8 cellular contexts compared by ENCODE assay signal in genomic region chr15:73633991-73634495, GRCh38. TPM values are rescaled to one million over a fixed set of nuclear protein-coding genes. Genes with fewer than 3 reads are reported as not detected.
DNase-seq lines count a peak whose midpoint lies in the region; ATAC-seq, FAIRE-seq and TF ChIP-seq lines count a peak whose summit lies in the region.

No MANE protein-coding gene starts in this region.

- peak overlapping the region; percentile 44; the same call in 1 of the 2 replicates for H3K27ac ChIP-seq in KMS-11
- H3K27ac ChIP-seq in K562 (ENCODE audit: extremely low read depth, low read depth, low read length), result peak overlapping the region; percentile 69; the same call in 2 of the 3 replicates
- H3K27ac ChIP-seq in lower lobe of right lung, result peak overlapping the region; percentile 94

- BruUV-seq in K562 (replicated peaks; lab: Mats Ljungman, UMichigan), result no TSS peak

- DNase-seq in AG20443 (ENCODE audit: low spot score), result peak; percentile 85
- DNase-seq in K562 (ENCODE audit: extremely low read depth in 1 of 4, low spot score in 3 of 4), result no peak
- no peak for DNase-seq in lower lobe of right lung
- DNase-seq in urothelium cell line (ENCODE audit: low spot score), result peak; percentile 70
- no peak for DNase-seq in stimulated activated CD4-positive, alpha-beta T cell treated with anti-CD3 and anti-CD28 coated beads, Interleukin-4, amount 100 ng/mL, for 1 hour
- DNase-seq in H7, result no peak

- H3K27me3 ChIP-seq in KMS-11 (ENCODE audit: insufficient read depth, low read depth) (no peaks in the 10 kb centered on the region), K562 (ENCODE audit: control insufficient read depth in 2 of 2, insufficient read depth in 2 of 2, low read length in 2 of 2) (no peaks in the 10 kb centered on the region), lower lobe of right lung (ENCODE audit: low read depth) (no peaks in the 10 kb centered on the region), H7 (ENCODE audit: control insufficient read depth, insufficient read depth, low read length) (no peaks in the 10 kb centered on the region)

- H3K79me2 ChIP-seq in KMS-11 (ENCODE audit: insufficient read depth, low read depth), result peaks cover 35% of the 10 kb centered on the region
- H3K79me2 ChIP-seq in K562 (ENCODE audit: control insufficient read depth, insufficient read depth, low read length), result peaks cover 39% of the 10 kb centered on the region

- ATAC-seq in K562 (no peak), lower lobe of right lung (no peak), GM19351 (IDR thresholded peaks at IDR 0.05; ENCODE audit: unreplicated experiment) (no peak)

- no peaks in the 10 kb centered on the region for H3K9me3 ChIP-seq in K562 (replicated peaks; ENCODE audit: control insufficient read depth, insufficient read depth, low read depth, low read length)
- no peaks in the 10 kb centered on the region for H3K9me3 ChIP-seq in lower lobe of right lung

- in situ Hi-C loops in K562 (cut with MboI), result no loop called here

- no peak for TF ChIP-seq POLR2A in K562 (conservative IDR thresholded peaks at IDR 0.05)

- H3K9me1 ChIP-seq in K562 (ENCODE audit: control insufficient read depth, insufficient read depth, low read length), result no peaks in the 10 kb centered on the region

- TF ChIP-seq CTCF in KMS-11 (conservative IDR thresholded peaks at IDR 0.05; ENCODE audit: low read depth, low read length) (0 out of 2 replicates have a peak, but pooled peaks have one; percentile 3), K562 (IDR thresholded peaks at IDR 0.05 in 2 of 3, conservative IDR thresholded peaks at IDR 0.05 in 1 of 3; ENCODE audit: insufficient read depth in 2 of 3, low read depth in 1 of 3, low read length in 3 of 3) (no peak), lower lobe of right lung (IDR thresholded peaks at IDR 0.05) (no peak)

- peak overlapping the region; percentile 48; the same call in 1 of the 2 replicates for H3K9ac ChIP-seq in KMS-11
- peak overlapping the region in 1 of 2 experiments; percentile 49; a peak in 1 of 4 replicates for H3K9ac ChIP-seq in K562 (ENCODE audit: insufficient read depth in 1 of 2, low read depth in 2 of 2, low read length in 2 of 2)

- 67% methylated on average over 6 of the region's 6 CpGs for WGBS in K562 (ENCODE audit: insufficient coverage, low coverage, missing lambda C conversion rate)

- POLR2A ChIA-PET in K562 (lab: Yijun Ruan, JAX), result interaction anchor here (0.6 to 4.7 kb wide), 3 partner anchors 11 to 276 kb away, joined by 3 to 18 read pairs (median 3); no protein-coding TSS in a partner anchor

- H3K4me3 ChIP-seq in KMS-11 (IDR thresholded peaks at IDR 0.05; ENCODE audit: insufficient read depth, low read depth, low read length), result no peak overlapping the region
- H3K4me3 ChIP-seq in K562, result peak overlapping the region; percentile 70; the same call in 1 of the 2 replicates
- peak overlapping the region; percentile 86 for H3K4me3 ChIP-seq in lower lobe of right lung
- no peak overlapping the region for H3K4me3 ChIP-seq in H7 (ENCODE audit: insufficient read depth, low read depth, low read length)

- CTCF ChIA-PET in K562 (lab: Yijun Ruan, JAX; ENCODE audit: low intra/inter-chr PET ratio), result interaction anchor here (0.5 kb wide), 1 partner anchor 45 kb away, joined by 3 read pairs; no protein-coding TSS in a partner anchor

- H4K20me1 ChIP-seq in KMS-11 (ENCODE audit: insufficient read depth) (no peaks in the 10 kb centered on the region), K562 (replicated peaks; ENCODE audit: control insufficient read depth, insufficient read depth, low read length) (peaks cover 5% of the 10 kb centered on the region; the same call in 1 of the 2 replicates)

- FAIRE-seq in K562 (lab: Jason Lieb, UNC), result no peak
- FAIRE-seq in urothelium cell line (lab: Jason Lieb, UNC), result no peak

- H3K36me3 ChIP-seq in KMS-11 (ENCODE audit: insufficient read depth) (no peaks in the 10 kb centered on the region), K562 (ENCODE audit: control insufficient read depth, insufficient read depth, low read length) (no peaks in the 10 kb centered on the region), lower lobe of right lung (no peaks in the 10 kb centered on the region), H7 (replicated peaks; ENCODE audit: control insufficient read depth, insufficient read depth, low read length) (no peaks in the 10 kb centered on the region)

- no peak for TF ChIP-seq EP300 in K562 (IDR thresholded peaks at IDR 0.05; ENCODE audit: low read length)

- intact Hi-C loops in K562 (cut with micrococcal nuclease), result no loop called here
- intact Hi-C loops in lower lobe of right lung (cut with DNase I), result no loop called here

- H2AFZ ChIP-seq in KMS-11 (ENCODE audit: low read depth) (peak overlapping the region; percentile 95), K562 (ENCODE audit: low read depth, low read length) (peak overlapping the region; percentile 91)

- H3K4me2 ChIP-seq in KMS-11 (peak overlapping the region; percentile 89), K562 (ENCODE audit: insufficient read depth, low read length) (peak overlapping the region; percentile 89)

- no peak for TF ChIP-seq RAD21 in K562 (CRISPR knock-in tag; conservative IDR thresholded peaks at IDR 0.05 in 1 of 2, IDR thresholded peaks at IDR 0.05 in 1 of 2)

- H3K4me1 ChIP-seq in KMS-11 (ENCODE audit: low read depth, poor library complexity, severe bottlenecking), result peaks cover 28% of the 10 kb centered on the region
- H3K4me1 ChIP-seq in K562 (replicated peaks in 1 of 2; ENCODE audit: control insufficient read depth in 2 of 2, insufficient read depth in 2 of 2, low read length in 2 of 2), result peaks cover 18 to 21% of the 10 kb centered on the region in 2 experiments
- H3K4me1 ChIP-seq in lower lobe of right lung, result peaks cover 56% of the 10 kb centered on the region

TF ChIP-seq in K562, 482 proteins besides CTCF, POLR2A, EP300 and RAD21:
- TF ChIP-seq ZNF589 (CRISPR knock-in tag; IDR thresholded peaks at IDR 0.05; ENCODE audit: low read depth) (peak; percentile 74; the same call in 1 of the 2 replicates), ZNF175 (CRISPR knock-in tag; IDR thresholded peaks at IDR 0.05; ENCODE audit: low read depth) (peak; percentile 32; the same call in 1 of the 2 replicates), NBN (IDR thresholded peaks at IDR 0.05; ENCODE audit: low read depth) (0 out of 2 replicates have a peak, but pooled peaks have one; percentile 11), ZNF76 (CRISPR knock-in tag; IDR thresholded peaks at IDR 0.05; ENCODE audit: borderline replicate concordance) (no peak), FOSL1 (tag; conservative IDR thresholded peaks at IDR 0.05) (peak; percentile 53), CREM (IDR thresholded peaks at IDR 0.05; ENCODE audit: low read depth) (no peak)

RNA-seq across cellular contexts. Expression of gene NPTN, which starts 0.9 kb away (rescaled TPM):
- 75.1 and 77.9 TPM in 2 replicates for total RNA-seq in K562 (2011; cell fraction: chromatin; rRNA removed; ENCODE audit: low replicate concordance)
- total RNA-seq in K562 (2011; cell fraction: nucleolus; rRNA removed), result 51.0 and 53.4 TPM in 2 replicates
- total RNA-seq in K562 (2011; cell fraction: nucleoplasm; rRNA removed), result 69.2 and 77.4 TPM in 2 replicates
- 19.1 and 19.2 TPM in 2 replicates for total RNA-seq in K562 (2014; rRNA removed)
- 23.2 and 25.5 TPM in 2 replicates for total RNA-seq in K562 (2014; rRNA removed; fragmentation: Illumina TruSeq; extraction: Trizol)
- 37.3 and 41.0 TPM in 2 replicates for total RNA-seq in K562 (2015; rRNA removed; fragmentation: Illumina TruSeq; extraction: Trizol)
- 21.2 and 21.6 TPM in 2 replicates for total RNA-seq in K562 (2021)
- polyA plus RNA-seq in K562 (2011; rRNA removed), result 21.7 and 34.0 TPM in 2 replicates
- polyA plus RNA-seq in K562 (2011; cell fraction: cytosol; rRNA removed), result 12.4 and 16.3 TPM in 2 replicates
- polyA plus RNA-seq in K562 (2011; cell fraction: nucleus; rRNA removed), result 46.3 and 54.5 TPM in 2 replicates
- polyA plus RNA-seq in K562 (2012), result 26.6 and 42.1 TPM in 2 replicates
- polyA plus RNA-seq in K562 (2014; fragmentation: Illumina TruSeq; extraction: Trizol), result 47.7 and 48.5 TPM in 2 replicates
- polyA plus RNA-seq in K562 (2014; fragmentation: Nextera tagmentation; extraction: Ambion mirVana), result 10 to 100 TPM in 1 of 2 experiments, 1 to 10 TPM in 1; 9.6 to 10.1 TPM
- polyA plus RNA-seq in K562 (2014; rRNA removed), result 17.5 and 23.6 TPM in 2 replicates
- polyA minus RNA-seq in K562 (2011; rRNA and poly(A)+ RNA removed), result 26.9 and 28.7 TPM in 2 replicates
- 11.0 and 11.5 TPM in 2 replicates for polyA minus RNA-seq in K562 (2011; cell fraction: cytosol; rRNA and poly(A)+ RNA removed)
- 23.7 and 38.7 TPM in 2 replicates for polyA minus RNA-seq in K562 (2011; cell fraction: nucleus; rRNA and poly(A)+ RNA removed)
- total RNA-seq in lower lobe of right lung, result 138 TPM
- total RNA-seq in H7 (2014; rRNA removed; shearing (Covaris generic)), result 72.9 and 85.4 TPM in 2 replicates

RNA-seq across cellular contexts. Expression of gene CD276, which starts 50.1 kb away (rescaled TPM):
- 6.8 and 14.8 TPM in 2 replicates for total RNA-seq in K562 (2011; cell fraction: chromatin; rRNA removed; ENCODE audit: low replicate concordance)
- 10.3 and 17.2 TPM in 2 replicates for total RNA-seq in K562 (2011; cell fraction: nucleolus; rRNA removed)
- total RNA-seq in K562 (2011; cell fraction: nucleoplasm; rRNA removed), result 10.2 and 18.6 TPM in 2 replicates
- 1.2 and 2.4 TPM in 2 replicates for total RNA-seq in K562 (2014; rRNA removed)
- total RNA-seq in K562 (2014; rRNA removed; fragmentation: Illumina TruSeq; extraction: Trizol), result 0.83 and 0.95 TPM in 2 replicates
- total RNA-seq in K562 (2015; rRNA removed; fragmentation: Illumina TruSeq; extraction: Trizol), result 1.7 and 2.4 TPM in 2 replicates
- total RNA-seq in K562 (2021), result 3.6 and 5.1 TPM in 2 replicates
- 2.3 and 7.3 TPM in 2 replicates for polyA plus RNA-seq in K562 (2011; rRNA removed)
- polyA plus RNA-seq in K562 (2011; cell fraction: cytosol; rRNA removed), result 3.6 and 4.3 TPM in 2 replicates
- polyA plus RNA-seq in K562 (2011; cell fraction: nucleus; rRNA removed), result 9.5 and 13.6 TPM in 2 replicates
- polyA plus RNA-seq in K562 (2012), result 4.8 and 11.7 TPM in 2 replicates
- polyA plus RNA-seq in K562 (2014; fragmentation: Illumina TruSeq; extraction: Trizol), result 3.1 and 4.9 TPM in 2 replicates
- under 1 TPM; 0.11 to 0.29 TPM for polyA plus RNA-seq in K562 (2014; fragmentation: Nextera tagmentation; extraction: Ambion mirVana)
- 2.1 and 2.3 TPM in 2 replicates for polyA plus RNA-seq in K562 (2014; rRNA removed)
- 1.5 and 3.7 TPM in 2 replicates for polyA minus RNA-seq in K562 (2011; rRNA and poly(A)+ RNA removed)
- 4.5 and 7.6 TPM in 2 replicates for polyA minus RNA-seq in K562 (2011; cell fraction: cytosol; rRNA and poly(A)+ RNA removed)
- 2.4 and 3.2 TPM in 2 replicates for polyA minus RNA-seq in K562 (2011; cell fraction: nucleus; rRNA and poly(A)+ RNA removed)
- total RNA-seq in lower lobe of right lung, result 55.0 TPM
- total RNA-seq in H7 (2014; rRNA removed; shearing (Covaris generic)), result 127 and 136 TPM in 2 replicates

Comparison
In these comparisons a context has a peak if more than half of its experiments do, and no peak if none do; other contexts are left out.
1. DNase-seq: peak in AG20443 (single experiment) and urothelium cell line (single experiment); none in K562 (0 of 4), lower lobe of right lung (single experiment), stimulated activated CD4-positive, alpha-beta T cell treated with anti-CD3 and anti-CD28 coated beads, Interleukin-4, amount 100 ng/mL, for 1 hour (single experiment) and H7 (single experiment).
2. H3K27ac ChIP-seq: peak in every context shown above with its lines; median percentile 94 in lower lobe of right lung; 69 in K562; 44 in KMS-11.
3. H3K4me3 ChIP-seq: peak in K562 (single experiment) and lower lobe of right lung (single experiment); none in KMS-11 (single experiment) and H7 (single experiment).